In genomic region chrX:46796574-46797191, GRCh38 we compare ENCODE assay signal across 8 cellular contexts. TPM values are rescaled to one million over a fixed set of nuclear protein-coding genes. Genes with fewer than 3 reads are reported as not detected.
DNase-seq lines count a peak whose midpoint lies in the region; ATAC-seq, FAIRE-seq and TF ChIP-seq lines count a peak whose summit lies in the region.

No MANE protein-coding gene starts in this region.

- no peak overlapping the region for H3K4me3 ChIP-seq in AG09309 (ENCODE audit: control insufficient read depth, low read depth, low read length)
- no peak overlapping the region for H3K4me3 ChIP-seq in GM12878

- no TSS peak for BruUV-seq in GM12878 (replicated peaks; lab: Mats Ljungman, UMichigan)

- intact Hi-C loops in GM12878 (cut with micrococcal nuclease; ENCODE audit: unreplicated experiment), result loop anchor here (1.0 to 2.0 kb wide), 6 partner anchors 37 to 415 kb away; partner anchors contain the start of gene SLC9A7

- no peak overlapping the region for H3K4me2 ChIP-seq in GM12878 (ENCODE audit: control insufficient read depth, insufficient read depth)

- TF ChIP-seq RAD21 in GM12878 (IDR thresholded peaks at IDR 0.05; ENCODE audit: insufficient read depth, low read depth, low read length), result peak; percentile 93

- no peaks in the 10 kb centered on the region for H3K27me3 ChIP-seq in GM12878 (replicated peaks in 1 of 2; ENCODE audit: control insufficient read depth in 2 of 2, insufficient read depth in 2 of 2, low read length in 1 of 2)

- H2AFZ ChIP-seq in GM12878 (ENCODE audit: control insufficient read depth, low read depth, low read length), result no peak overlapping the region

- H3K4me1 ChIP-seq in GM12878 (ENCODE audit: control insufficient read depth, insufficient read depth, low read length), result peaks cover 20% of the 10 kb centered on the region

- H3K9ac ChIP-seq in GM12878 (ENCODE audit: control insufficient read depth, insufficient read depth, low read length), result no peak overlapping the region

- no peak for TF ChIP-seq EP300 in GM12878 (IDR thresholded peaks at IDR 0.05; ENCODE audit: borderline replicate concordance in 1 of 2, control insufficient read depth in 1 of 2, low read depth in 2 of 2, low read length in 2 of 2)

- H3K27ac ChIP-seq in GM12878 (ENCODE audit: control insufficient read depth, insufficient read depth), result no peak overlapping the region

- peak; percentile 82 for FAIRE-seq in TTC549 (lab: Jason Lieb, UNC)
- no peak for FAIRE-seq in GM12878 (lab: Jason Lieb, UNC)

- ATAC-seq in GM18873 (IDR thresholded peaks at IDR 0.05; ENCODE audit: low FRiP score, unreplicated experiment) (peak; percentile 60), GM12878 (peak; percentile 80), HG03521 (IDR thresholded peaks at IDR 0.05; ENCODE audit: unreplicated experiment) (no peak)

- WGBS in GM12878 (ENCODE audit: insufficient coverage, insufficient replicate concordance, low lambda C conversion rate, missing lambda C conversion rate), result 43% methylated on average over 8 of the region's 8 CpGs

- no peaks in the 10 kb centered on the region for H4K20me1 ChIP-seq in GM12878 (ENCODE audit: control insufficient read depth, insufficient read depth)

- no peaks in the 10 kb centered on the region for H3K9me3 ChIP-seq in GM12878 (replicated peaks; ENCODE audit: control insufficient read depth, insufficient read depth, low read length)

- SMC1A ChIA-PET in GM12878 (lab: Charles Lee; ENCODE audit: uncharacterized antibody, unreplicated experiment), result interaction anchor here (0.6 to 4.9 kb wide), 19 partner anchors 12 to 414 kb away, joined by 3 to 36 read pairs (median 6); no protein-coding TSS in a partner anchor

- POLR2A ChIA-PET in GM12878 (lab: Charles Lee), result interaction anchor here (0.6 kb wide), 1 partner anchor 143 kb away, joined by 4 read pairs; no protein-coding TSS in a partner anchor

- DNase-seq in AG09309 (ENCODE audit: low read depth), result no peak
- DNase-seq in NCI-H1436 treated with DMSO at 0.1 percent for 48 hours (lab: John Stamatoyannopoulos, UW), result peak; percentile 0
- DNase-seq in GM12878 (ENCODE audit: low read depth, low spot score), result no peak
- peak; percentile 78 for DNase-seq in iPS-NIHi7 (ENCODE audit: extremely low spot score)
- peak; percentile 80 for DNase-seq in stimulated activated CD4-positive, alpha-beta T cell treated with anti-CD3 and anti-CD28 coated beads, Interleukin-15, amount 100 ng/mL, for 24 hours

- no peaks in the 10 kb centered on the region for H3K36me3 ChIP-seq in GM12878 (ENCODE audit: control insufficient read depth in 2 of 2, insufficient read depth in 2 of 2, low read length in 1 of 2)

- TF ChIP-seq CTCF in AG09309 (IDR thresholded peaks at IDR 0.05; ENCODE audit: control insufficient read depth, insufficient read depth, low read depth, low read length, missing control alignments) (peak; percentile 91), GM12878 (IDR thresholded peaks at IDR 0.05 in 2 of 3, conservative IDR thresholded peaks at IDR 0.05 in 1 of 3; ENCODE audit: control insufficient read depth in 2 of 3, extremely low read depth in 1 of 3, insufficient read depth in 1 of 3, low read depth in 3 of 3, low read length in 3 of 3) (peak; percentile 88 to 93 (median 90))

- in situ Hi-C loops in GM12878 (cut with MboI), result loop anchor here (10.0 kb wide), 2 partner anchors 242 to 412 kb away; no protein-coding TSS in a partner anchor

- H3K79me2 ChIP-seq in GM12878 (ENCODE audit: control insufficient read depth, insufficient read depth, low read length), result no peaks in the 10 kb centered on the region

- TF ChIP-seq POLR2A in GM12878 (IDR thresholded peaks at IDR 0.05; ENCODE audit: low read depth, low read length), result no peak

- CTCF ChIA-PET in GM12878 (lab: Yijun Ruan, JAX), result interaction anchor here (0.6 to 9.4 kb wide), 44 partner anchors 8 to 421 kb away, joined by 3 to 110 read pairs (median 4); partner anchors contain the start of gene SLC9A7

- RAD21 ChIA-PET in GM12878 (lab: Charles Lee; ENCODE audit: unreplicated experiment), result interaction anchor here (0.6 to 3.7 kb wide), 27 partner anchors 12 to 539 kb away, joined by 3 to 28 read pairs (median 5); partner anchors contain the start of gene SLC9A7

TF ChIP-seq in GM12878, 131 proteins besides CTCF, POLR2A, EP300 and RAD21:
- peak; percentile 99 for TF ChIP-seq SMC3 (IDR thresholded peaks at IDR 0.05; ENCODE audit: borderline replicate concordance, low read length)
- peak; percentile 35; the same call in 1 of the 3 replicates for TF ChIP-seq POU2F2 (IDR thresholded peaks at IDR 0.05; ENCODE audit: borderline replicate concordance, low read depth, low read length)
- no peak for TF ChIP-seq PAX5 (IDR thresholded peaks at IDR 0.05; ENCODE audit: borderline replicate concordance, low read depth, low read length)
- TF ChIP-seq ZNF207 (IDR thresholded peaks at IDR 0.05; ENCODE audit: borderline replicate concordance), result no peak
- 0 out of 4 replicates have a peak, but pooled peaks of 1 of the 2 experiments have one; percentile 23 for TF ChIP-seq BHLHE40 (IDR thresholded peaks at IDR 0.05; ENCODE audit: borderline replicate concordance in 1 of 2, low read depth in 2 of 2, low read length in 1 of 2)
- 0 out of 2 replicates have a peak, but pooled peaks have one; percentile 35 for TF ChIP-seq ZNF24 (IDR thresholded peaks at IDR 0.05)
- TF ChIP-seq YY1 (IDR thresholded peaks at IDR 0.05; ENCODE audit: low read depth, low read length), result peak; percentile 68; the same call in 1 of the 2 replicates
- no peak for TF ChIP-seq BMI1 (IDR thresholded peaks at IDR 0.05; ENCODE audit: borderline replicate concordance)
TF ChIP-seq in GM12878: peak in this region for 5.

RNA-seq across cellular contexts. Expression of gene SLC9A7, which starts 37.8 kb away (rescaled TPM):
- total RNA-seq in GM12878 (2013; cell fraction: nucleolus; rRNA removed), result 129 and 137 TPM in 2 replicates
- total RNA-seq in GM12878 (2014; rRNA removed), result 54.2 and 56.2 TPM in 2 replicates
- 61.9 and 62.8 TPM in 2 replicates for total RNA-seq in GM12878 (2014; rRNA removed; fragmentation: Illumina TruSeq; extraction: Trizol)
- total RNA-seq in GM12878 (2021), result 52.6 and 57.2 TPM in 2 replicates
- 21.8 TPM for polyA plus RNA-seq in GM12878 (2011; ENCODE audit: low read depth)
- 45.3 and 53.4 TPM in 2 replicates for polyA plus RNA-seq in GM12878 (2011; rRNA removed)
- 48.3 and 50.4 TPM in 2 replicates for polyA plus RNA-seq in GM12878 (2011; cell fraction: cytosol; rRNA removed)
- 47.2 and 56.5 TPM in 2 replicates for polyA plus RNA-seq in GM12878 (2011; cell fraction: nucleus; rRNA removed)
- 21.8 and 22.6 TPM in 2 replicates for polyA plus RNA-seq in GM12878 (2012)
- 31.0 and 36.2 TPM in 2 replicates for polyA plus RNA-seq in GM12878 (2014; fragmentation: Illumina TruSeq; extraction: Trizol)
- polyA plus RNA-seq in GM12878 (2014; fragmentation: Nextera tagmentation; extraction: Ambion mirVana), result 1 to 10 TPM; 5.0 to 5.2 TPM
- 24.8 and 28.4 TPM in 2 replicates for polyA plus RNA-seq in GM12878 (2014; rRNA removed)
- polyA plus RNA-seq in GM12878 (2016; fragmentation: Nextera tagmentation; extraction: Ambion mirVana), result 10 to 100 TPM; 13.1 to 14.1 TPM
- 162 and 177 TPM in 2 replicates for polyA minus RNA-seq in GM12878 (2011; rRNA and poly(A)+ RNA removed)
- polyA minus RNA-seq in GM12878 (2011; cell fraction: cytosol; rRNA and poly(A)+ RNA removed), result 36.6 and 42.8 TPM in 2 replicates
- 28.0 and 49.2 TPM in 2 replicates for polyA minus RNA-seq in GM12878 (2011; cell fraction: nucleus; rRNA and poly(A)+ RNA removed)

RNA-seq across cellular contexts. Expression of gene RP2, which starts 40.2 kb away (rescaled TPM):
- total RNA-seq in GM12878 (2013; cell fraction: nucleolus; rRNA removed), result 7.4 and 8.3 TPM in 2 replicates
- total RNA-seq in GM12878 (2014; rRNA removed) (5.5 and 7.3 TPM in 2 replicates), GM12878 (2014; rRNA removed; fragmentation: Illumina TruSeq; extraction: Trizol) (7.7 and 7.8 TPM in 2 replicates), GM12878 (2021) (4.9 TPM in 2 replicates)
- 2.9 TPM for polyA plus RNA-seq in GM12878 (2011; ENCODE audit: low read depth)
- polyA plus RNA-seq in GM12878 (2011; rRNA removed) (11.0 and 17.1 TPM in 2 replicates), GM12878 (2014; fragmentation: Illumina TruSeq; extraction: Trizol) (6.3 and 8.8 TPM in 2 replicates), GM12878 (2014; fragmentation: Nextera tagmentation; extraction: Ambion mirVana) (1 to 10 TPM; 3.5 to 3.7 TPM), GM12878 (2014; rRNA removed) (4.8 and 6.5 TPM in 2 replicates), GM12878 (2016; fragmentation: Nextera tagmentation; extraction: Ambion mirVana) (1 to 10 TPM; 5.6 to 5.7 TPM)
- 4.1 and 4.3 TPM in 2 replicates for polyA plus RNA-seq in GM12878 (2011; cell fraction: cytosol; rRNA removed)
- polyA plus RNA-seq in GM12878 (2011; cell fraction: nucleus; rRNA removed), result 1.8 and 2.1 TPM in 2 replicates
- 3.4 and 5.9 TPM in 2 replicates for polyA plus RNA-seq in GM12878 (2012)
- 7.7 and 9.8 TPM in 2 replicates for polyA minus RNA-seq in GM12878 (2011; rRNA and poly(A)+ RNA removed)
- 3.6 and 4.3 TPM in 2 replicates for polyA minus RNA-seq in GM12878 (2011; cell fraction: cytosol; rRNA and poly(A)+ RNA removed)
- 2.5 and 5.0 TPM in 2 replicates for polyA minus RNA-seq in GM12878 (2011; cell fraction: nucleus; rRNA and poly(A)+ RNA removed)

Comparison
In these comparisons a context has a peak if more than half of its experiments do, and no peak if none do; other contexts are left out.
1. DNase-seq: peak in NCI-H1436 treated with DMSO at 0.1 percent for 48 hours (single experiment), iPS-NIHi7 (single experiment) and stimulated activated CD4-positive, alpha-beta T cell treated with anti-CD3 and anti-CD28 coated beads, Interleukin-15, amount 100 ng/mL, for 24 hours (single experiment); none in AG09309 (single experiment) and GM12878 (single experiment).